ENCODE assay signal across 1 cellular context in genomic region chr1:89600792-89601191, GRCh38.
TF ChIP-seq lines count a peak whose summit lies in the region.

No MANE protein-coding gene starts in this region.

TF ChIP-seq in K562, 482 proteins besides CTCF, POLR2A, EP300 and RAD21:
- TF ChIP-seq POLR2G (IDR thresholded peaks at IDR 0.05; ENCODE audit: low read depth, low read length) (0 out of 2 replicates have a peak, but pooled peaks have one; percentile 4), KLF6 (CRISPR knock-in tag; IDR thresholded peaks at IDR 0.05; ENCODE audit: borderline replicate concordance) (no peak)
TF ChIP-seq in K562: peak in this region for 1.
